20 cellular contexts compared by ENCODE assay signal in the genomic region with DNA sequence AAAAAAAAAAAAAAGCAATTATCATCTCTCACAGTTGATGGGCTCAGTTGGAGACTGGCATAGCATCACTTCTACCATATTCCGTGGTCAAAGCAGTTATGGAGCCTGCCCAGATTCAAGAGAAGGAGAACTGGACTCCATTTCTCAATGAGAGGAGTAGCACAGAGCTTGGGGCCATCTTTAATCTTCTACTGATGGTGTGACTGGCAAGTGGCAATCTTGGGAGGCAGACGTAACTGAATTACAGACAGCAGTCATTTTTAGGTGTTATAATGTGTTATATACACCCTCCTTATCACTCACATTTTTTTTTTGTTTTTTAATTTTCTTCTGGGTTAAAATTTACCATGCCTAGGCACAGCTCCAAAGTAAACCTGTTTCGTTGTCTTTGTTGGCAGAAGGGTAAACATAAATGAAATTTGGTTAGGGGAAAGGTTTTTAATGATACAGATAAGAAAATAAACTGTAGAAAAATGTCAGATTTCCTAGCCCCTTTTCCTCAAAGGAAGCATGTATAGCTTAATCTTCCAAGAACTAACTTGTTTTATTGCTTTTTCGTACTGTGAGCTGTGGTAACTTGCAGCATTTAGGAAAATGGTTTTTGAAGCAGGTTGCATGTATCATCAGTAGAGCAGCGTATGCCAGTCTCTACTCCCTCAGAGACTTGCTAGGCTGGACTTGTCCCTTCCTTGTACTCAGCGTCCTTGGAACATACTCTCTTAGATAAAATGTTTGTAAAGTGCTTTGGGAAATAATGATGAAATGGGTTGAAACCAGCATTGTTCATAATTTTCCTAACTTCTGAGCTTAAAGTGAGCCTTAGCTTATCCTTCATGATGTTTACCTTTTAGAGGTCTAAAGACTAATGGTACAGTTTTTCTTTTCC. TPM values are rescaled to one million over a fixed set of nuclear protein-coding genes. Genes with fewer than 3 reads are reported as not detected.
DNase-seq lines count a peak whose midpoint lies in the region; ATAC-seq, FAIRE-seq and TF ChIP-seq lines count a peak whose summit lies in the region.
"Had no signal": no experiment of that assay in that cellular context is flagged by ENCODE, and none has a peak within 500 bp of the region (broad histone marks: within the 10 kb centered on the region; RNA-seq: fewer than 3 reads in every experiment).

No MANE protein-coding gene starts in this region.

- no peaks in the 10 kb centered on the region for H3K36me3 ChIP-seq in body of pancreas (replicated peaks in 1 of 2; ENCODE audit: insufficient read depth in 1 of 2, low read depth in 2 of 2)
- peaks cover 3 to 4% of the 10 kb centered on the region in 2 experiments for H3K36me3 ChIP-seq in keratinocyte (ENCODE audit: control insufficient read depth in 2 of 2, extremely low read depth in 1 of 2, insufficient read depth in 2 of 2, low read length in 2 of 2)
- no peaks in the 10 kb centered on the region for H3K36me3 ChIP-seq in prostate gland
- H3K36me3 ChIP-seq in SK-N-SH (replicated peaks in 1 of 2; ENCODE audit: control insufficient read depth in 1 of 2, insufficient read depth in 2 of 2, low read length in 1 of 2) = peaks cover 0 to 3% of the 10 kb centered on the region in 2 experiments

- CTCF ChIA-PET in SK-N-SH (lab: Yijun Ruan, JAX) = interaction anchor here (1.2 to 2.7 kb wide), 2 partner anchors 15 to 18 kb away, joined by 4 to 12 read pairs; no protein-coding TSS in a partner anchor

- no peak for ATAC-seq in activated T-cell treated with anti-CD3 and anti-CD28 coated beads, Interleukin-2, amount 50 U/mL, for 72 hours (replicated peaks in 1 of 2)
- ATAC-seq in body of pancreas = peak; percentile 47
- ATAC-seq: HCT116, T-helper 17 cell had no signal

- H3K27ac Mint-ChIP-seq in activated T-cell treated with anti-CD3 and anti-CD28 coated beads, Interleukin-2, amount 50 U/mL, for 72 hours = peak overlapping the region; percentile 71
- H3K27ac Mint-ChIP-seq: CD4-positive, CD25-positive, alpha-beta regulatory T cell; stimulated activated naive CD8-positive, alpha-beta T cell treated with anti-CD3 and anti-CD28 coated beads, Interleukin-15, Interleukin-2, amounts not matched to agents 100 ng/mL and 50 ng/mL, for 24 hours; T-helper 17 cell had no signal

- TF ChIP-seq CTCF in body of pancreas (IDR thresholded peaks at IDR 0.05) (no peak), keratinocyte (optimal IDR thresholded peaks at IDR 0.05 in 1 of 3, IDR thresholded peaks at IDR 0.05 in 1 of 3, conservative IDR thresholded peaks at IDR 0.05 in 1 of 3; ENCODE audit: extremely low read depth in 1 of 3, insufficient read depth in 2 of 3, low read length in 3 of 3) (no peak), prostate gland (IDR thresholded peaks at IDR 0.05) (no peak), SK-N-SH (IDR thresholded peaks at IDR 0.05) (no peak)

- intact Hi-C loops in body of pancreas (cut with DNase I) (no loop called here), prostate gland (cut with DNase I) (no loop called here)

- 27 to 33% methylated on average over 6 of the region's 6 CpGs for WGBS in body of pancreas, 2 donors
- 34% methylated on average over 6 of the region's 6 CpGs for whole genome bisulfite sequencing in prostate gland
- WGBS in SK-N-SH (ENCODE audit: low lambda C conversion rate) = 84% methylated on average over 6 of the region's 6 CpGs

- H3K9me3 Mint-ChIP-seq in activated T-cell treated with anti-CD3 and anti-CD28 coated beads, Interleukin-2, amount 50 U/mL, for 72 hours = no peaks in the 10 kb centered on the region
- H3K9me3 Mint-ChIP-seq: CD4-positive, CD25-positive, alpha-beta regulatory T cell; stimulated activated naive CD8-positive, alpha-beta T cell treated with anti-CD3 and anti-CD28 coated beads, Interleukin-15, Interleukin-2, amounts not matched to agents 100 ng/mL and 50 ng/mL, for 24 hours had no signal

- no peak for TF ChIP-seq EP300 in SK-N-SH (IDR thresholded peaks at IDR 0.05; ENCODE audit: borderline replicate concordance in 1 of 2, low read depth in 1 of 2, low read length in 1 of 2)

- peak overlapping the region; percentile 30 for H3K4me2 ChIP-seq in keratinocyte (ENCODE audit: control insufficient read depth, extremely low read depth, insufficient read depth, low read depth, low read length)
- H3K4me2 ChIP-seq in SK-N-SH = no peak overlapping the region
- H3K4me2 ChIP-seq: hepatocyte had no signal

- TF ChIP-seq POLR2A in body of pancreas (IDR thresholded peaks at IDR 0.05) (no peak), prostate gland (IDR thresholded peaks at IDR 0.05) (no peak)

- no peaks in the 10 kb centered on the region for H3K9me3 ChIP-seq in body of pancreas
- no peaks in the 10 kb centered on the region for H3K9me3 ChIP-seq in keratinocyte (ENCODE audit: control insufficient read depth, low read depth, low read length)
- H3K9me3 ChIP-seq in prostate gland = no peaks in the 10 kb centered on the region
- no peaks in the 10 kb centered on the region for H3K9me3 ChIP-seq in SK-N-SH

- H3K4me1 ChIP-seq in body of pancreas (peaks cover 70% of the 10 kb centered on the region), keratinocyte (ENCODE audit: control insufficient read depth, extremely low read depth, insufficient read depth, low read length) (peaks cover 17% of the 10 kb centered on the region), prostate gland (replicated peaks) (no peaks in the 10 kb centered on the region), SK-N-SH (ENCODE audit: control insufficient read depth in 1 of 2, insufficient read depth in 2 of 2, low read depth in 1 of 2, low read length in 1 of 2) (0 out of 4 replicates have a peak, but pooled peaks cover 0 to 4% of the 10 kb centered on the region in 2 experiments)

- H3K79me2 ChIP-seq in keratinocyte (ENCODE audit: control insufficient read depth, insufficient read depth, low read length) = peaks cover 90% of the 10 kb centered on the region
- peaks cover 100% of the 10 kb centered on the region for H3K79me2 ChIP-seq in SK-N-SH (ENCODE audit: insufficient read depth)

- no peak for TF ChIP-seq RAD21 in SK-N-SH (IDR thresholded peaks at IDR 0.05; ENCODE audit: low read length)

- no peak overlapping the region for H2AFZ ChIP-seq in keratinocyte (ENCODE audit: control insufficient read depth, low read length)
- no peak overlapping the region for H2AFZ ChIP-seq in SK-N-SH (ENCODE audit: low read depth)
- H2AFZ ChIP-seq: hepatocyte had no signal

- H3K36me3 Mint-ChIP-seq in activated T-cell treated with anti-CD3 and anti-CD28 coated beads, Interleukin-2, amount 50 U/mL, for 72 hours (ENCODE audit: insufficient read depth in 2 of 2) = peaks cover 0 to 9% of the 10 kb centered on the region in 2 donors

- H3K27ac ChIP-seq in body of pancreas = peak overlapping the region in 2 of 4 donors; percentile 3 to 10
- H3K27ac ChIP-seq in keratinocyte (ENCODE audit: control insufficient read depth, insufficient read depth, low read length) = peak overlapping the region; percentile 63
- H3K27ac ChIP-seq in prostate gland = no peak overlapping the region
- H3K27ac ChIP-seq in SK-N-SH (ENCODE audit: low read depth in 2 of 2, low read length in 1 of 2) = no peak overlapping the region
- H3K27ac ChIP-seq: hepatocyte had no signal

- H3K4me3 ChIP-seq in body of pancreas = no peak overlapping the region
- no peak overlapping the region for H3K4me3 ChIP-seq in keratinocyte (ENCODE audit: control insufficient read depth in 2 of 3, extremely low read depth in 1 of 3, insufficient read depth in 2 of 3, low read depth in 1 of 3, low read length in 3 of 3)
- H3K4me3 ChIP-seq in prostate gland = no peak overlapping the region
- no peak overlapping the region for H3K4me3 ChIP-seq in SK-N-SH (ENCODE audit: low read depth in 2 of 2, low read length in 1 of 2)
- H3K4me3 ChIP-seq: hepatocyte had no signal

- H3K9me1 ChIP-seq in keratinocyte (ENCODE audit: control insufficient read depth, extremely low read depth, insufficient read depth, low read length) = no peaks in the 10 kb centered on the region

- no peak overlapping the region for H3K4me3 Mint-ChIP-seq in activated T-cell treated with anti-CD3 and anti-CD28 coated beads, Interleukin-2, amount 50 U/mL, for 72 hours
- H3K4me3 Mint-ChIP-seq: CD4-positive, CD25-positive, alpha-beta regulatory T cell; stimulated activated naive CD8-positive, alpha-beta T cell treated with anti-CD3 and anti-CD28 coated beads, Interleukin-15, Interleukin-2, amounts not matched to agents 100 ng/mL and 50 ng/mL, for 24 hours; T-helper 17 cell had no signal

- dilution Hi-C loops in keratinocyte (cut with MboI; ENCODE audit: extremely low pct_ligation_motif_present, low sequenced_read_pairs) = no loop called here

- H4K20me1 ChIP-seq in keratinocyte (ENCODE audit: control insufficient read depth, extremely low read depth, insufficient read depth, low read length) = peaks cover 8% of the 10 kb centered on the region
- H4K20me1 ChIP-seq in SK-N-SH (ENCODE audit: insufficient read depth) = peaks cover 100% of the 10 kb centered on the region

- H3K9me2 ChIP-seq in SK-N-SH = no peaks in the 10 kb centered on the region

- H3K4me1 Mint-ChIP-seq in activated T-cell treated with anti-CD3 and anti-CD28 coated beads, Interleukin-2, amount 50 U/mL, for 72 hours (ENCODE audit: low read depth) = peaks cover 44% of the 10 kb centered on the region

- H3K27me3 Mint-ChIP-seq in activated T-cell treated with anti-CD3 and anti-CD28 coated beads, Interleukin-2, amount 50 U/mL, for 72 hours (ENCODE audit: low read depth) = no peaks in the 10 kb centered on the region
- H3K27me3 Mint-ChIP-seq: CD4-positive, CD25-positive, alpha-beta regulatory T cell; stimulated activated naive CD8-positive, alpha-beta T cell treated with anti-CD3 and anti-CD28 coated beads, Interleukin-15, Interleukin-2, amounts not matched to agents 100 ng/mL and 50 ng/mL, for 24 hours; T-helper 17 cell had no signal

- peak; percentile 67 for FAIRE-seq in keratinocyte (lab: Jason Lieb, UNC)
- FAIRE-seq: GM19239 had no signal

- POLR2A ChIA-PET in SK-N-SH (lab: Yijun Ruan, JAX) = no interaction called here

- H3K27me3 ChIP-seq in body of pancreas (no peaks in the 10 kb centered on the region), keratinocyte (ENCODE audit: control insufficient read depth, extremely low read depth, insufficient read depth, low read length) (no peaks in the 10 kb centered on the region), prostate gland (replicated peaks; ENCODE audit: insufficient read depth) (no peaks in the 10 kb centered on the region), SK-N-SH (ENCODE audit: insufficient read depth) (no peaks in the 10 kb centered on the region)
- H3K27me3 ChIP-seq: hepatocyte had no signal

- H3F3A ChIP-seq in SK-N-SH (replicated peaks; ENCODE audit: insufficient read depth) = no peaks in the 10 kb centered on the region

- DNase-seq in activated T-cell treated with anti-CD3 and anti-CD28 coated beads, Interleukin-2, amount 50 U/mL, for 72 hours = no peak
- no peak for DNase-seq in activated T-cell treated with anti-CD3 and anti-CD28 coated beads, Interleukin-2, amount 50 U/mL, for 48 hours
- DNase-seq in body of pancreas (no peak), keratinocyte (ENCODE audit: low read depth, low spot score) (no peak), prostate gland (ENCODE audit: low spot score) (peak; percentile 10), NCI-H1092 treated with DMSO at 0.1 percent for 48 hours (lab: John Stamatoyannopoulos, UW) (no peak), SKM-1 (lab: John Stamatoyannopoulos, UW; ENCODE audit: unreplicated experiment) (no peak), SK-N-SH (no peak)
- DNase-seq: activated CD4-positive, CD25-positive, alpha-beta regulatory T cell; activated effector memory CD4-positive, alpha-beta T cell treated with anti-CD3 and anti-CD28 coated beads, Interleukin-2, amount 50 U/mL, for 16 hours; CD4-positive, CD25-positive, alpha-beta regulatory T cell; dermis blood vessel endothelial cell; DND-41; NCI-H82; posterior cingulate gyrus; T-helper 17 cell had no signal

- H3K9ac ChIP-seq in keratinocyte (ENCODE audit: control insufficient read depth, extremely low read depth, insufficient read depth, low read length) (no peak overlapping the region), SK-N-SH (no peak overlapping the region)

RNA-seq across cellular contexts. Expression of gene ZFAND3, which starts 25.7 kb away (rescaled TPM):
- total RNA-seq in activated T-cell treated with anti-CD3 and anti-CD28 coated beads, Interleukin-2, amount 50 U/mL, for 72 hours = 100 to 1,000 TPM in 1 of 2 donors, 10 to 100 TPM in 1; 93.9 to 114 TPM
- total RNA-seq in body of pancreas (10 to 100 TPM; 20.8 to 27.0 TPM), prostate gland (10 to 100 TPM; 43.5 to 89.1 TPM)
- polyA plus RNA-seq in keratinocyte (9.7 to 19.6 TPM (median 17.3 TPM) in 3 replicates), SK-N-SH (2012; rRNA removed) (12.9 and 16.7 TPM in 2 replicates)
- polyA plus RNA-seq in keratinocyte (2011; ENCODE audit: low read depth) = 41.7 TPM
- 15.8 and 22.1 TPM in 2 replicates for polyA plus RNA-seq in keratinocyte (2011; cell fraction: cytosol; rRNA removed)
- polyA plus RNA-seq in keratinocyte (2011; cell fraction: nucleus; rRNA removed) = 19.9 and 27.9 TPM in 2 replicates
- 83.8 and 89.5 TPM in 2 replicates for polyA plus RNA-seq in keratinocyte (2012; ENCODE audit: low replicate concordance)
- polyA minus RNA-seq in keratinocyte = 11.3 to 49.2 TPM (median 12.5 TPM) in 3 replicates
- polyA minus RNA-seq in keratinocyte (2011; cell fraction: cytosol; rRNA and poly(A)+ RNA removed) = 30.1 TPM
- polyA minus RNA-seq in keratinocyte (2011; cell fraction: nucleus; rRNA and poly(A)+ RNA removed) = 22.6 and 28.1 TPM in 2 replicates
- polyA plus RNA-seq in SK-N-SH (2012; cell fraction: cytosol; rRNA removed) = 19.1 and 20.1 TPM in 2 replicates
- 13.1 and 17.5 TPM in 2 replicates for polyA plus RNA-seq in SK-N-SH (2012; cell fraction: nucleus; rRNA removed)
